18 cellular contexts compared by ENCODE assay signal in the genomic region with DNA sequence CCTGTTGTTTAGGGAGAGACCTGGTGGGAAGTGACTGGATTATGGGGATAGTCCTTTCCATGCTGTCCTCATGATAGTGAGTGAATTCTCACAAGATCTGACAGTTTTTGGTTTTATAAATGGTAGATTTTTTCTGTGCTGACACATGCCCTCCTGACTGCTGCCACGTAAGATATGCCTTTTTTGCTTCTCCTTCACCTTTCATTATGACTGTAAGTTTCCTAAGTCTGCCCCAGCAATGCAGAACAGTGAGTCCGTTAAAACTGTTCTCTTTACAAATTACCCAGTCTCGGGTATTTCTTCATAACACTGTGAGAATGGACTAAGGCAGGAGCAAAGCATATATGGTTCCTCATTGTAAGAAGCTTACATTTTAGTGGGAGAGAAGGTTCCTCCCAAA.
"Had no signal": no experiment of that assay in that cellular context is flagged by ENCODE, and none has a peak within 500 bp of the region (broad histone marks: within the 10 kb centered on the region; RNA-seq: fewer than 3 reads in every experiment).

No MANE protein-coding gene starts in this region.

- H3K4me1 Mint-ChIP-seq: naive thymus-derived CD8-positive, alpha-beta T cell had no signal

- ATAC-seq: gastrocnemius medialis; heart right ventricle; mucosa of descending colon; naive thymus-derived CD8-positive, alpha-beta T cell; psoas muscle; right lobe of liver had no signal

- H3K4me3 Mint-ChIP-seq: naive thymus-derived CD8-positive, alpha-beta T cell had no signal

- H3K27me3 Mint-ChIP-seq: naive thymus-derived CD8-positive, alpha-beta T cell had no signal

- FAIRE-seq: endometrium, islet of Langerhans had no signal

- DNase-seq: effector memory CD4-positive, alpha-beta T cell; gastrocnemius medialis; heart right ventricle; hypothalamus; kidney glomerular epithelial cell; mammary epithelial cell; mucosa of descending colon; naive thymus-derived CD8-positive, alpha-beta T cell; psoas muscle; retina; right lobe of liver; stimulated activated CD4-positive, alpha-beta T cell treated with anti-CD3 and anti-CD28 coated beads, Interleukin-4, amount 100 ng/mL, for 1 hour; stimulated activated naive CD4-positive, alpha-beta T cell; stomach; substantia nigra; transverse colon had no signal

- H3K27ac Mint-ChIP-seq: naive thymus-derived CD8-positive, alpha-beta T cell had no signal
